In genomic region chr2:127577973-127578372, GRCh38 we compare ENCODE assay signal across 17 cellular contexts. TPM values are rescaled to one million over a fixed set of nuclear protein-coding genes. Genes with fewer than 3 reads are reported as not detected.
DNase-seq lines count a peak whose midpoint lies in the region; ATAC-seq, FAIRE-seq and TF ChIP-seq lines count a peak whose summit lies in the region.
"Had no signal": no experiment of that assay in that cellular context is flagged by ENCODE, and none has a peak within 500 bp of the region (broad histone marks: within the 10 kb centered on the region; RNA-seq: fewer than 3 reads in every experiment).

No MANE protein-coding gene starts in this region.

- TF ChIP-seq EP300 in HepG2 (IDR thresholded peaks at IDR 0.05; ENCODE audit: low read depth in 2 of 2, low read length in 2 of 2) (no peak), HepG2 (CRISPR knock-in tag; IDR thresholded peaks at IDR 0.05; ENCODE audit: borderline replicate concordance) (no peak)

- TF ChIP-seq POLR2A in HepG2 (IDR thresholded peaks at IDR 0.05; ENCODE audit: insufficient read depth in 1 of 2, low read depth in 2 of 2, low read length in 2 of 2), result no peak
- TF ChIP-seq POLR2A in right lobe of liver (IDR thresholded peaks at IDR 0.05), result no peak

- no peak for FAIRE-seq in HepG2 (lab: Jason Lieb, UNC)
- peak; percentile 23 for FAIRE-seq in bronchial epithelial cell (lab: Jason Lieb, UNC)
- FAIRE-seq: H54 had no signal

- CTCF ChIA-PET in HepG2 (lab: Yijun Ruan, JAX; ENCODE audit: low intra/inter-chr PET ratio, low total read pairs), result no interaction called here

- ATAC-seq in HepG2 (no peak), right lobe of liver (no peak), GM19023 (IDR thresholded peaks at IDR 0.05; ENCODE audit: unreplicated experiment) (no peak)

- TF ChIP-seq CTCF in HepG2 (CRISPR knock-in tag; IDR thresholded peaks at IDR 0.05), result no peak
- TF ChIP-seq CTCF in right lobe of liver (IDR thresholded peaks at IDR 0.05), result no peak
- no peak for TF ChIP-seq CTCF in bronchial epithelial cell (IDR thresholded peaks at IDR 0.05; ENCODE audit: insufficient read depth, low read length, severe bottlenecking)

- 79% methylated on average over 11 of the region's 11 CpGs for WGBS in HepG2 (ENCODE audit: low lambda C conversion rate)
- no CpG with 5 or more reads among the region's 11 CpGs for WGBS in right lobe of liver (ENCODE audit: insufficient coverage, low coverage, low lambda C conversion rate, missing lambda C conversion rate)

- H3K79me2 ChIP-seq in HepG2 (ENCODE audit: insufficient read depth, low read length), result no peaks in the 10 kb centered on the region

- POLR2A ChIA-PET in HepG2 (lab: Yijun Ruan, JAX), result no interaction called here

- intact Hi-C loops in HepG2 (cut with micrococcal nuclease; ENCODE audit: unreplicated experiment), result no loop called here
- intact Hi-C loops in right lobe of liver (cut with DNase I), result no loop called here

- H3K4me3 ChIP-seq in HepG2 (replicated peaks in 1 of 3; ENCODE audit: insufficient read depth in 1 of 3, low read depth in 2 of 3, low read length in 3 of 3) (no peak overlapping the region), right lobe of liver (no peak overlapping the region), bronchial epithelial cell (ENCODE audit: low read depth, low read length) (no peak overlapping the region)
- H3K4me3 ChIP-seq: ovary, testis had no signal

- H4K20me1 ChIP-seq in HepG2 (ENCODE audit: insufficient read depth, low read length), result no peaks in the 10 kb centered on the region

- H3K36me3 ChIP-seq in HepG2 (replicated peaks in 1 of 2; ENCODE audit: control insufficient read depth in 1 of 2, insufficient read depth in 2 of 2, low read length in 2 of 2) (no peaks in the 10 kb centered on the region), right lobe of liver (no peaks in the 10 kb centered on the region), bronchial epithelial cell (ENCODE audit: control insufficient read depth, insufficient read depth, low read length) (no peaks in the 10 kb centered on the region)
- H3K36me3 ChIP-seq: ovary had no signal

- no peak overlapping the region for H3K9ac ChIP-seq in HepG2 (ENCODE audit: insufficient read depth, low read depth, low read length)

- H3K4me2 ChIP-seq in HepG2 (ENCODE audit: low read depth, low read length), result no peak overlapping the region

- in situ Hi-C loops in HepG2 (cut with HindIII; ENCODE audit: extremely low pct_ligation_motif_present, low pct_unique_long_range_greater_than_20kb), result no loop called here

- no peaks in the 10 kb centered on the region for H3K9me3 ChIP-seq in HepG2 (ENCODE audit: low read length)
- no peaks in the 10 kb centered on the region for H3K9me3 ChIP-seq in right lobe of liver
- H3K9me3 ChIP-seq: ovary, testis had no signal

- no peak overlapping the region for H2AFZ ChIP-seq in HepG2 (ENCODE audit: low read length)

- BruUV-seq in HepG2 (replicated peaks; lab: Mats Ljungman, UMichigan), result no TSS peak

- no peak for DNase-seq in HepG2 (ENCODE audit: low spot score)
- no peak for DNase-seq in right lobe of liver
- peak; percentile 1 for DNase-seq in H4 (ENCODE audit: low spot score)
- no peak for DNase-seq in bronchial epithelial cell (ENCODE audit: low read depth)
- DNase-seq in retina, result no peak
- DNase-seq in NCI-H1092 treated with DMSO at 0.1 percent for 48 hours (lab: John Stamatoyannopoulos, UW), result no peak
- no peak for DNase-seq in activated naive CD4-positive, alpha-beta T cell treated with Interleukin-2 at 50 U/mL for 16 hours
- DNase-seq: activated CD4-positive, alpha-beta T cell treated with anti-CD3 and anti-CD28 coated beads, Interleukin-2, amount 50 U/mL, for 4 hours; activated naive CD4-positive, alpha-beta T cell; effector memory CD4-positive, alpha-beta T cell; midbrain; NCI-H1694 treated with DMSO at 0.1 percent for 48 hours; NCI-H69 had no signal

- TF ChIP-seq RAD21 in HepG2 (CRISPR knock-in tag; IDR thresholded peaks at IDR 0.05), result no peak

- H3K27ac ChIP-seq in HepG2 (ENCODE audit: extremely low read length, insufficient read depth, low read length), result no peak overlapping the region
- no peak overlapping the region for H3K27ac ChIP-seq in right lobe of liver
- H3K27ac ChIP-seq: ovary, testis had no signal

- H3K4me1 ChIP-seq in HepG2 (ENCODE audit: insufficient read depth, low read length) (no peaks in the 10 kb centered on the region), right lobe of liver (no peaks in the 10 kb centered on the region)

- H3K27me3 ChIP-seq in HepG2 (ENCODE audit: control insufficient read depth in 1 of 2, insufficient read depth in 2 of 2, low read length in 2 of 2), result peaks cover 10 to 87% of the 10 kb centered on the region in 2 experiments
- no peaks in the 10 kb centered on the region for H3K27me3 ChIP-seq in right lobe of liver
- H3K27me3 ChIP-seq in bronchial epithelial cell (ENCODE audit: control insufficient read depth, insufficient read depth, low read length), result peaks cover 4% of the 10 kb centered on the region
- H3K27me3 ChIP-seq: ovary, testis had no signal

TF ChIP-seq in HepG2, 621 proteins besides CTCF, POLR2A, EP300 and RAD21:
- TF ChIP-seq ZNF530 (CRISPR knock-in tag; IDR thresholded peaks at IDR 0.05; ENCODE audit: low read depth), result no peak
- peak; percentile 18; the same call in 1 of the 2 replicates for TF ChIP-seq ZNF768 (CRISPR knock-in tag; IDR thresholded peaks at IDR 0.05)

RNA-seq across cellular contexts. Expression of gene MYO7B, which starts 42.5 kb away (rescaled TPM):
- total RNA-seq in HepG2 (2016; rRNA removed; fragmentation: Illumina TruSeq; extraction: Trizol), result not detected in 2 replicates
- total RNA-seq in HepG2 (2016; cell fraction: cytosol; rRNA removed; fragmentation: Illumina TruSeq; extraction: Trizol; ENCODE audit: low read depth), result not detected in 2 replicates
- total RNA-seq in HepG2 (2016; cell fraction: insoluble cytoplasmic fraction; rRNA removed; fragmentation: Illumina TruSeq; extraction: Trizol), result not detected in 2 replicates
- not detected in 2 replicates for total RNA-seq in HepG2 (2016; cell fraction: membrane; rRNA removed; fragmentation: Illumina TruSeq; extraction: Trizol)
- not detected in 2 replicates for total RNA-seq in HepG2 (2016; cell fraction: nucleus; rRNA removed; fragmentation: Illumina TruSeq; extraction: Trizol)
- 0.03 TPM in 1 of 2 replicates, not detected in the other for polyA plus RNA-seq in HepG2 (2011; rRNA removed)
- 0.01 TPM in 1 of 2 replicates, not detected in the other for polyA plus RNA-seq in HepG2 (2011; cell fraction: cytosol; rRNA removed)
- polyA plus RNA-seq in HepG2 (2011; cell fraction: nucleus; rRNA removed), result 0.11 and 0.12 TPM in 2 replicates
- polyA plus RNA-seq in HepG2 (2012), result not detected in 2 replicates
- not detected in 2 replicates for polyA plus RNA-seq in HepG2 (2016; cell fraction: cytosol; fragmentation: Illumina TruSeq; extraction: Trizol; ENCODE audit: low read depth)
- not detected in 2 replicates for polyA plus RNA-seq in HepG2 (2016; cell fraction: insoluble cytoplasmic fraction; fragmentation: Illumina TruSeq; extraction: Trizol; ENCODE audit: low read depth)
- polyA plus RNA-seq in HepG2 (2016; cell fraction: membrane; fragmentation: Illumina TruSeq; extraction: Trizol; ENCODE audit: low read depth), result not detected in 2 replicates
- polyA plus RNA-seq in HepG2 (2016; cell fraction: nucleus; fragmentation: Illumina TruSeq; extraction: Trizol; ENCODE audit: insufficient read depth, low read depth), result not detected in 2 replicates
- 0.02 TPM in 1 of 2 replicates, not detected in the other for polyA minus RNA-seq in HepG2 (2011; rRNA and poly(A)+ RNA removed; ENCODE audit: low replicate concordance)
- polyA minus RNA-seq in HepG2 (2011; cell fraction: cytosol; rRNA and poly(A)+ RNA removed), result not detected in 2 replicates
- not detected in 2 replicates for polyA minus RNA-seq in HepG2 (2011; cell fraction: nucleus; rRNA and poly(A)+ RNA removed)
- total RNA-seq in right lobe of liver, result 1 to 10 TPM in 2 of 6 experiments, under 1 TPM in 3, not detected in 1; 0.21 to 2.7 (median 0.37) TPM
- total RNA-seq in H4 (2014; rRNA removed; shearing (Covaris generic)), result 0.48 TPM in 1 of 2 replicates, not detected in the other
- total RNA-seq in bronchial epithelial cell, result not detected in 2 replicates

RNA-seq across cellular contexts. Expression of gene IWS1, which starts 51.7 kb away (rescaled TPM):
- 62.3 and 90.2 TPM in 2 replicates for total RNA-seq in HepG2 (2016; rRNA removed; fragmentation: Illumina TruSeq; extraction: Trizol)
- total RNA-seq in HepG2 (2016; cell fraction: cytosol; rRNA removed; fragmentation: Illumina TruSeq; extraction: Trizol; ENCODE audit: low read depth), result 6.7 and 7.7 TPM in 2 replicates
- total RNA-seq in HepG2 (2016; cell fraction: insoluble cytoplasmic fraction; rRNA removed; fragmentation: Illumina TruSeq; extraction: Trizol), result 62.9 and 85.5 TPM in 2 replicates
- total RNA-seq in HepG2 (2016; cell fraction: membrane; rRNA removed; fragmentation: Illumina TruSeq; extraction: Trizol), result 17.1 and 18.1 TPM in 2 replicates
- total RNA-seq in HepG2 (2016; cell fraction: nucleus; rRNA removed; fragmentation: Illumina TruSeq; extraction: Trizol), result 52.7 and 54.8 TPM in 2 replicates
- 25.7 and 28.9 TPM in 2 replicates for polyA plus RNA-seq in HepG2 (2011; rRNA removed)
- 16.1 and 24.8 TPM in 2 replicates for polyA plus RNA-seq in HepG2 (2011; cell fraction: cytosol; rRNA removed)
- polyA plus RNA-seq in HepG2 (2011; cell fraction: nucleus; rRNA removed), result 17.9 and 22.5 TPM in 2 replicates
- polyA plus RNA-seq in HepG2 (2012), result 43.1 and 48.6 TPM in 2 replicates
- 4.3 and 4.7 TPM in 2 replicates for polyA plus RNA-seq in HepG2 (2016; cell fraction: cytosol; fragmentation: Illumina TruSeq; extraction: Trizol; ENCODE audit: low read depth)
- 87.1 and 88.3 TPM in 2 replicates for polyA plus RNA-seq in HepG2 (2016; cell fraction: insoluble cytoplasmic fraction; fragmentation: Illumina TruSeq; extraction: Trizol; ENCODE audit: low read depth)
- 9.9 and 10.2 TPM in 2 replicates for polyA plus RNA-seq in HepG2 (2016; cell fraction: membrane; fragmentation: Illumina TruSeq; extraction: Trizol; ENCODE audit: low read depth)
- polyA plus RNA-seq in HepG2 (2016; cell fraction: nucleus; fragmentation: Illumina TruSeq; extraction: Trizol; ENCODE audit: insufficient read depth, low read depth), result 60.9 and 64.3 TPM in 2 replicates
- polyA minus RNA-seq in HepG2 (2011; rRNA and poly(A)+ RNA removed; ENCODE audit: low replicate concordance), result 7.4 and 11.6 TPM in 2 replicates
- 28.7 and 30.0 TPM in 2 replicates for polyA minus RNA-seq in HepG2 (2011; cell fraction: cytosol; rRNA and poly(A)+ RNA removed)
- 43.5 and 63.2 TPM in 2 replicates for polyA minus RNA-seq in HepG2 (2011; cell fraction: nucleus; rRNA and poly(A)+ RNA removed)
- total RNA-seq in right lobe of liver, result 10 to 100 TPM; 15.7 to 27.9 (median 20.1) TPM
- total RNA-seq in H4 (2014; rRNA removed; shearing (Covaris generic)), result 39.9 and 41.2 TPM in 2 replicates
- 40.8 and 51.0 TPM in 2 replicates for total RNA-seq in bronchial epithelial cell
